ENCODE assay signal across 8 cellular contexts in the genomic region with DNA sequence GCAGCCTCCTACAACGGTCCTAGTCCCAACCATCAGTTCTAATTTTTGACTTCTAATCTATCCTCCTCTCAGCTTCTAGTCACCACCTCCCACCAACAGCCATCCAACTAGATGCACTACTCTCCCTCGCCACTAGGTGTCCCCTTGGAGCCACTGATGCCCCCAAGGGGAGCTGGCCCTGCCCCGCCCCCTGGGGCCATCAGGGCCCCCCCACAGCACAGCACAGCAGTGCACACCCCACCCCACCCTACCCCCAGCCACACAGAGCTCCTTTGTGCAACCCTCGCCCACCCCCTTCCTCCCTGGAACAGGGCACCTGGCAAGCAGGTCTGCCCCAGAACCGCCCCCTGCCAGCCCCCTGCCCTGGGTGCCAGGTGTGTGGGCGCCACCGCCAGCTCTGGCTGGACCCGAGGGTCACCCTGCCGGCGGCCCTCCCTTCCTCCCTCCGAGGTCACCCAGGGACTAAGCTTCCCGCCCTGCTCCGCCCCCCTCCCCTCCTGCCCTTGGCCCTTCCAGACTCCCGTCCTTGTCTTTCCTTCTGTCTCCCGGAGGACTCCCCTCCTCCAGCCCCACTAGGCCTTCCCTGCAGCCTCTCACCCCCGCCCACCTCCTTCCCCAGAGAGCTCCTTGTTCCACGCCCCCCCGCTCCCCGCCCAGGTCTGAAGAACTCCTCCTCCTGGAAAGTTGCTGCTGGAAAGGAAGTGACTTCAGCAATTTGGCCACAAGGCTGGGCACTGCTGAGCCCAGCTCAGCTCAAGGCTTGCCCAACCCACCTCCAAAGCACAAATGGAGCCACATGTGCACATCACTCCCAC. TPM values are rescaled to one million over a fixed set of nuclear protein-coding genes. Genes with fewer than 3 reads are reported as not detected.
DNase-seq lines count a peak whose midpoint lies in the region; ATAC-seq, FAIRE-seq and TF ChIP-seq lines count a peak whose summit lies in the region.

No MANE protein-coding gene starts in this region.

- H4K20me1 ChIP-seq in HepG2 (ENCODE audit: insufficient read depth, low read length), result no peaks in the 10 kb centered on the region

- peak overlapping the region; percentile 90 for H3K27ac Mint-ChIP-seq in activated CD4-positive, alpha-beta T cell treated with anti-CD3 and anti-CD28 coated beads, Interleukin-2, amount 10 ng/mL, durations not matched to agents 7 days and 5 days
- H3K27ac Mint-ChIP-seq in dendritic cell treated with granulocyte-macrophage colony-stimulating factor and Interleukin-4, amounts not matched to agents 40 ng/mL and 50 ng/mL, for 4 days, result peak overlapping the region; percentile 57

- BruUV-seq in HepG2 (replicated peaks; lab: Mats Ljungman, UMichigan), result no TSS peak

- no peak overlapping the region for H3K4me3 ChIP-seq in HepG2 (replicated peaks in 1 of 3; ENCODE audit: insufficient read depth in 1 of 3, low read depth in 2 of 3, low read length in 3 of 3)

- peaks cover 43% of the 10 kb centered on the region for H3K4me1 Mint-ChIP-seq in activated CD4-positive, alpha-beta T cell treated with anti-CD3 and anti-CD28 coated beads, Interleukin-2, amount 10 ng/mL, durations not matched to agents 7 days and 5 days
- peaks cover 61% of the 10 kb centered on the region for H3K4me1 Mint-ChIP-seq in dendritic cell treated with granulocyte-macrophage colony-stimulating factor and Interleukin-4, amounts not matched to agents 40 ng/mL and 50 ng/mL, for 4 days (ENCODE audit: low read depth)

- peaks cover 61% of the 10 kb centered on the region for H3K4me1 ChIP-seq in HepG2 (ENCODE audit: insufficient read depth, low read length)

- peak; percentile 82 for TF ChIP-seq RAD21 in HepG2 (CRISPR knock-in tag; IDR thresholded peaks at IDR 0.05)

- POLR2A ChIA-PET in activated CD4-positive, alpha-beta T cell treated with anti-CD3 and anti-CD28 coated beads, Interleukin-2, amount 10 ng/mL, durations not matched to agents 7 days and 5 days (lab: Charles Lee), result interaction anchor here (0.8 kb wide), 1 partner anchor 10 kb away, joined by 3 read pairs; no protein-coding TSS in a partner anchor
- POLR2A ChIA-PET in HepG2 (lab: Yijun Ruan, JAX), result interaction anchor here (0.8 to 3.2 kb wide), 12 partner anchors 11 to 67 kb away, joined by 3 to 26 read pairs (median 7); a partner anchor contains a TSS

- peak overlapping the region; percentile 33 for H3K27ac ChIP-seq in HepG2 (ENCODE audit: extremely low read length, insufficient read depth, low read length)

- TF ChIP-seq EP300 in HepG2 (IDR thresholded peaks at IDR 0.05; ENCODE audit: low read depth in 2 of 2, low read length in 2 of 2) (no peak), HepG2 (CRISPR knock-in tag; IDR thresholded peaks at IDR 0.05; ENCODE audit: borderline replicate concordance) (no peak)

- no peaks in the 10 kb centered on the region for H3K9me3 ChIP-seq in HepG2 (ENCODE audit: low read length)

- no peaks in the 10 kb centered on the region for H3K79me2 ChIP-seq in HepG2 (ENCODE audit: insufficient read depth, low read length)

- CTCF ChIA-PET in activated CD4-positive, alpha-beta T cell treated with anti-CD3 and anti-CD28 coated beads, Interleukin-2, amount 10 ng/mL, durations not matched to agents 7 days and 5 days (lab: Charles Lee), result interaction anchor here (0.9 to 9.9 kb wide), 29 partner anchors 8 to 213 kb away, joined by 3 to 112 read pairs (median 5); no protein-coding TSS in a partner anchor
- CTCF ChIA-PET in HepG2 (lab: Yijun Ruan, JAX; ENCODE audit: low intra/inter-chr PET ratio, low total read pairs), result interaction anchor here (1.1 to 2.0 kb wide), 6 partner anchors 11 to 106 kb away, joined by 3 to 24 read pairs (median 4); a partner anchor contains a TSS

- in situ Hi-C loops in HepG2 (cut with HindIII; ENCODE audit: extremely low pct_ligation_motif_present, low pct_unique_long_range_greater_than_20kb), result loop anchor here (5.0 kb wide), 1 partner anchor 50 kb away; no protein-coding TSS in a partner anchor

- peak; percentile 63 for FAIRE-seq in HepG2 (lab: Jason Lieb, UNC)

- no peaks in the 10 kb centered on the region for H3K27me3 ChIP-seq in HepG2 (ENCODE audit: control insufficient read depth in 1 of 2, insufficient read depth in 2 of 2, low read length in 2 of 2)

- ATAC-seq in HepG2 (peak; percentile 37), GM21528 (IDR thresholded peaks at IDR 0.05; ENCODE audit: low FRiP score, unreplicated experiment) (no peak)

- H3K9me3 Mint-ChIP-seq in activated CD4-positive, alpha-beta T cell treated with anti-CD3 and anti-CD28 coated beads, Interleukin-2, amount 10 ng/mL, durations not matched to agents 7 days and 5 days, result no peaks in the 10 kb centered on the region
- H3K9me3 Mint-ChIP-seq in dendritic cell treated with granulocyte-macrophage colony-stimulating factor and Interleukin-4, amounts not matched to agents 40 ng/mL and 50 ng/mL, for 4 days, result no peaks in the 10 kb centered on the region

- H3K36me3 ChIP-seq in HepG2 (replicated peaks in 1 of 2; ENCODE audit: control insufficient read depth in 1 of 2, insufficient read depth in 2 of 2, low read length in 2 of 2), result peaks cover 6 to 12% of the 10 kb centered on the region in 2 experiments; a peak in 3 of 5 replicates

- H3K27me3 Mint-ChIP-seq in activated CD4-positive, alpha-beta T cell treated with anti-CD3 and anti-CD28 coated beads, Interleukin-2, amount 10 ng/mL, durations not matched to agents 7 days and 5 days, result no peaks in the 10 kb centered on the region
- H3K27me3 Mint-ChIP-seq in dendritic cell treated with granulocyte-macrophage colony-stimulating factor and Interleukin-4, amounts not matched to agents 40 ng/mL and 50 ng/mL, for 4 days, result peaks cover 5% of the 10 kb centered on the region

- WGBS in HepG2 (ENCODE audit: low lambda C conversion rate), result 39% methylated on average over 17 of the region's 19 CpGs

- no peak overlapping the region for H3K9ac ChIP-seq in HepG2 (ENCODE audit: insufficient read depth, low read depth, low read length)

- TF ChIP-seq CTCF in HepG2 (CRISPR knock-in tag; IDR thresholded peaks at IDR 0.05), result peak; percentile 88

- H2AFZ ChIP-seq in HepG2 (ENCODE audit: low read length), result no peak overlapping the region

- no peak for TF ChIP-seq POLR2A in HepG2 (IDR thresholded peaks at IDR 0.05; ENCODE audit: insufficient read depth in 1 of 2, low read depth in 2 of 2, low read length in 2 of 2)

- peak overlapping the region; percentile 14 for H3K4me3 Mint-ChIP-seq in activated CD4-positive, alpha-beta T cell treated with anti-CD3 and anti-CD28 coated beads, Interleukin-2, amount 10 ng/mL, durations not matched to agents 7 days and 5 days
- peak overlapping the region; percentile 50 for H3K4me3 Mint-ChIP-seq in dendritic cell treated with granulocyte-macrophage colony-stimulating factor and Interleukin-4, amounts not matched to agents 40 ng/mL and 50 ng/mL, for 4 days

- DNase-seq in activated gamma-delta T cell treated with Interleukin-2 at 50 U/mL for 16 hours (peak; percentile 77), activated gamma-delta T cell (lab: John Stamatoyannopoulos, UW) (no peak), NCI-H2196 treated with DMSO at 0.1 percent for 48 hours (lab: John Stamatoyannopoulos, UW; ENCODE audit: unreplicated experiment) (peak; percentile 79), HepG2 (ENCODE audit: low spot score) (peak; percentile 51)
- DNase-seq in activated CD4-positive, alpha-beta T cell treated with anti-CD3 and anti-CD28 coated beads, Interleukin-2, amount 10 ng/mL, durations not matched to agents 7 days and 5 days, result peak; percentile 79
- peak; percentile 75 to 83 for DNase-seq in stimulated activated CD4-positive, alpha-beta T cell treated with anti-CD3 and anti-CD28 coated beads, Interleukin-2, amount 100 ng/mL, for 48 hours

- H3K36me3 Mint-ChIP-seq in activated CD4-positive, alpha-beta T cell treated with anti-CD3 and anti-CD28 coated beads, Interleukin-2, amount 10 ng/mL, durations not matched to agents 7 days and 5 days (ENCODE audit: low read depth), result peaks cover 8% of the 10 kb centered on the region
- H3K36me3 Mint-ChIP-seq in dendritic cell treated with granulocyte-macrophage colony-stimulating factor and Interleukin-4, amounts not matched to agents 40 ng/mL and 50 ng/mL, for 4 days (ENCODE audit: low read depth), result peaks cover 25% of the 10 kb centered on the region

- no peak overlapping the region for H3K4me2 ChIP-seq in HepG2 (ENCODE audit: low read depth, low read length)

- intact Hi-C loops in dendritic cell treated with granulocyte-macrophage colony-stimulating factor and Interleukin-4, amounts not matched to agents 40 ng/mL and 50 ng/mL, for 4 days (cut with micrococcal nuclease), result loop anchor here (1.0 kb wide), 3 partner anchors 11 to 106 kb away; a partner anchor contains a TSS
- intact Hi-C loops in HepG2 (cut with micrococcal nuclease; ENCODE audit: unreplicated experiment), result loop anchor here (1.0 kb wide), 1 partner anchor 49 kb away; no protein-coding TSS in a partner anchor

TF ChIP-seq in HepG2, 621 proteins besides CTCF, POLR2A, EP300 and RAD21 (continues in another document):
- TF ChIP-seq NR3C1 (CRISPR knock-in tag; IDR thresholded peaks at IDR 0.05) (no peak), ZNF232 (CRISPR knock-in tag; IDR thresholded peaks at IDR 0.05; ENCODE audit: borderline replicate concordance) (no peak)

RNA-seq across cellular contexts. Expression of a gene that starts 47.0 kb away (rescaled TPM):
- 10 to 100 TPM; 15.3 to 19.3 TPM for total RNA-seq in activated CD4-positive, alpha-beta T cell treated with anti-CD3 and anti-CD28 coated beads, Interleukin-2, amount 10 ng/mL, durations not matched to agents 7 days and 5 days
- total RNA-seq in HepG2 (2016; rRNA removed; fragmentation: Illumina TruSeq; extraction: Trizol), result 2.6 and 2.7 TPM in 2 replicates
- total RNA-seq in HepG2 (2016; cell fraction: cytosol; rRNA removed; fragmentation: Illumina TruSeq; extraction: Trizol; ENCODE audit: low read depth), result 1.9 and 2.6 TPM in 2 replicates
- total RNA-seq in HepG2 (2016; cell fraction: insoluble cytoplasmic fraction; rRNA removed; fragmentation: Illumina TruSeq; extraction: Trizol), result 3.1 and 3.5 TPM in 2 replicates
- total RNA-seq in HepG2 (2016; cell fraction: membrane; rRNA removed; fragmentation: Illumina TruSeq; extraction: Trizol), result 1.6 and 2.4 TPM in 2 replicates
- 3.0 and 6.6 TPM in 2 replicates for total RNA-seq in HepG2 (2016; cell fraction: nucleus; rRNA removed; fragmentation: Illumina TruSeq; extraction: Trizol)
- 1.0 and 1.2 TPM in 2 replicates for polyA plus RNA-seq in HepG2 (2011; rRNA removed)
- 0.52 and 0.72 TPM in 2 replicates for polyA plus RNA-seq in HepG2 (2011; cell fraction: cytosol; rRNA removed)
- polyA plus RNA-seq in HepG2 (2011; cell fraction: nucleus; rRNA removed), result 7.0 and 8.3 TPM in 2 replicates
- polyA plus RNA-seq in HepG2 (2012), result 4.7 and 7.3 TPM in 2 replicates
- polyA plus RNA-seq in HepG2 (2016; cell fraction: cytosol; fragmentation: Illumina TruSeq; extraction: Trizol; ENCODE audit: low read depth), result 0.24 and 0.35 TPM in 2 replicates
- 3.9 and 4.0 TPM in 2 replicates for polyA plus RNA-seq in HepG2 (2016; cell fraction: insoluble cytoplasmic fraction; fragmentation: Illumina TruSeq; extraction: Trizol; ENCODE audit: low read depth)
- polyA plus RNA-seq in HepG2 (2016; cell fraction: membrane; fragmentation: Illumina TruSeq; extraction: Trizol; ENCODE audit: low read depth), result 0.32 and 0.57 TPM in 2 replicates
- polyA plus RNA-seq in HepG2 (2016; cell fraction: nucleus; fragmentation: Illumina TruSeq; extraction: Trizol; ENCODE audit: insufficient read depth, low read depth), result 12.2 and 16.8 TPM in 2 replicates
- polyA minus RNA-seq in HepG2 (2011; rRNA and poly(A)+ RNA removed; ENCODE audit: low replicate concordance), result 3.1 and 6.5 TPM in 2 replicates
- polyA minus RNA-seq in HepG2 (2011; cell fraction: cytosol; rRNA and poly(A)+ RNA removed), result 3.1 and 3.7 TPM in 2 replicates
- 5.1 and 5.3 TPM in 2 replicates for polyA minus RNA-seq in HepG2 (2011; cell fraction: nucleus; rRNA and poly(A)+ RNA removed)
